Comparison of ENCODE assay signal across 8 cellular contexts in the genomic region with DNA sequence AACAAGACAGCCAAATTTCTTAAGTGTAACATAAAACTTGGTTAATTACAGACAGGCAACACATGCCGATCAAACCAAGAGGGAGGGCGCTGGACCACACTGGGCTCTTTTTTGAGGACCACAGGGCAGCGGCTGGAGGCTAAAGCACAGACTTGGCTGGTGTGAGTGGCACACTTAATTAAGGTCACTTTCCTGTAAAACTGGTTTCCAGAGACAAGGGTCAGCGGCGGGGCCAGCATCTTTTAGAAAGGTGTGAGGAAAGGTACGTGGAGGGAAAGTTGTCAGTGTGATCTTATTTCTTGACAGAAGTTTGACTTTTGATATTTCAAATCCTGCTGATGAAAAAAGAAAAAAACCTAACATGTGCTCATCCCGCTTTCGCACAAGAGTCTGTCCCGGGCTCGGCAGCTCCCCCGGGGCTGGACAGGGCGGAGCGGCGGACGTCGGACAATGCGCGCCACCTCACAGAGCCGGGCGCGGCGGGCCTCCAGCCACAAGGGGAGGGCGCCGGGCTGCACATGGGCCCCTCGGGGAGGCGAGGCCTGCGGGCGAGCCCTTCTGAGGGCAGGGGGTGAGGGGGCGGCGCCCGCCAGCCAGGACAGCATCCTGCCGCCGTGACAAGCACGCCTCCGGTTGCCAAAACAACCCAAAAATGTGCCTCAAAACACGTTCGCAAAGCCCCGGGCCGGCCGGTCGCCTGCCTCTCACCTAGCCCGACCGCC. TPM values are rescaled to one million over a fixed set of nuclear protein-coding genes. Genes with fewer than 3 reads are reported as not detected.
DNase-seq lines count a peak whose midpoint lies in the region; FAIRE-seq and TF ChIP-seq lines count a peak whose summit lies in the region.

No MANE protein-coding gene starts in this region.

- FAIRE-seq in bronchial epithelial cell (lab: Jason Lieb, UNC): no peak
- no peak for FAIRE-seq in keratinocyte (lab: Jason Lieb, UNC)

- H3K9ac ChIP-seq in GM23248: peak overlapping the region; percentile 85
- peak overlapping the region; percentile 99 for H3K9ac ChIP-seq in keratinocyte (ENCODE audit: control insufficient read depth, extremely low read depth, insufficient read depth, low read length)

- DNase-seq in GM12864 (ENCODE audit: low read depth): no peak
- peak; percentile 81 for DNase-seq in GM23248
- DNase-seq in Jurkat, Clone E6-1 (ENCODE audit: low read depth, low spot score): no peak
- DNase-seq in bronchial epithelial cell (ENCODE audit: low read depth): no peak
- DNase-seq in keratinocyte (ENCODE audit: low read depth, low spot score): no peak
- DNase-seq in spleen: no peak
- DNase-seq in NAMALWA (ENCODE audit: low spot score): no peak
- DNase-seq in NK-92 (lab: John Stamatoyannopoulos, UW; ENCODE audit: unreplicated experiment): no peak

- H3K36me3 ChIP-seq in GM23248 (ENCODE audit: low read depth) (no peaks in the 10 kb centered on the region), bronchial epithelial cell (ENCODE audit: control insufficient read depth, insufficient read depth, low read length) (no peaks in the 10 kb centered on the region), keratinocyte (ENCODE audit: control insufficient read depth in 2 of 2, extremely low read depth in 1 of 2, insufficient read depth in 2 of 2, low read length in 2 of 2) (no peaks in the 10 kb centered on the region), spleen (no peaks in the 10 kb centered on the region)

- no peaks in the 10 kb centered on the region for H4K20me1 ChIP-seq in GM23248 (ENCODE audit: insufficient read depth)
- H4K20me1 ChIP-seq in keratinocyte (ENCODE audit: control insufficient read depth, extremely low read depth, insufficient read depth, low read length): no peaks in the 10 kb centered on the region

- H3K79me2 ChIP-seq in GM23248 (ENCODE audit: insufficient read depth) (no peaks in the 10 kb centered on the region), keratinocyte (ENCODE audit: control insufficient read depth, insufficient read depth, low read length) (peaks cover 28% of the 10 kb centered on the region)

- intact Hi-C loops in spleen (cut with DNase I; ENCODE audit: low total_unique reads): no loop called here

- H3K4me3 ChIP-seq in GM12864 (ENCODE audit: low read depth, low read length) (peak overlapping the region; percentile 88), GM23248 (peak overlapping the region; percentile 78), bronchial epithelial cell (ENCODE audit: low read depth, low read length) (peak overlapping the region; percentile 84), keratinocyte (ENCODE audit: control insufficient read depth in 2 of 3, extremely low read depth in 1 of 3, insufficient read depth in 2 of 3, low read depth in 1 of 3, low read length in 3 of 3) (peak overlapping the region; percentile 55 to 98 (median 93)), spleen (peak overlapping the region; percentile 39 to 77 (median 56))
- peak overlapping the region; percentile 82 for H3K4me3 ChIP-seq in Jurkat, Clone E6-1 (ENCODE audit: low read length)

- H2AFZ ChIP-seq in GM23248 (peak overlapping the region; percentile 86), keratinocyte (ENCODE audit: control insufficient read depth, low read length) (peak overlapping the region; percentile 83)

- no peaks in the 10 kb centered on the region for H3K9me2 ChIP-seq in GM23248 (ENCODE audit: insufficient read depth)

- H3K9me3 ChIP-seq in GM23248 (ENCODE audit: low read depth) (no peaks in the 10 kb centered on the region), keratinocyte (ENCODE audit: control insufficient read depth, low read depth, low read length) (no peaks in the 10 kb centered on the region), spleen (no peaks in the 10 kb centered on the region)

- TF ChIP-seq POLR2A in spleen (IDR thresholded peaks at IDR 0.05): no peak

- dilution Hi-C loops in keratinocyte (cut with MboI; ENCODE audit: extremely low pct_ligation_motif_present, low sequenced_read_pairs): no loop called here

- in situ Hi-C loops in GM23248 (cut with MboI): no loop called here

- WGBS in GM23248 (ENCODE audit: low coverage in 1 of 2, low lambda C conversion rate in 2 of 2, missing lambda C conversion rate in 2 of 2), 2 experiments: 10 to 14% methylated on average over 29 to 38 of the region's 43 CpGs
- 13 to 35% (median 17%) methylated on average over 27 to 43 of the region's 43 CpGs for WGBS in spleen, 5 donors

- 0 out of 2 replicates have a peak overlapping the region, but pooled peaks have one; percentile 18 for H3K27ac ChIP-seq in GM23248
- H3K27ac ChIP-seq in keratinocyte (ENCODE audit: control insufficient read depth, insufficient read depth, low read length): peak overlapping the region; percentile 99
- peak overlapping the region in 7 of 8 donors; percentile 60 to 79 (median 72) for H3K27ac ChIP-seq in spleen

- no peaks in the 10 kb centered on the region for H3K9me1 ChIP-seq in keratinocyte (ENCODE audit: control insufficient read depth, extremely low read depth, insufficient read depth, low read length)

- TF ChIP-seq CTCF in GM12864 (IDR thresholded peaks at IDR 0.05; ENCODE audit: low read depth, low read length, missing control alignments) (no peak), bronchial epithelial cell (IDR thresholded peaks at IDR 0.05; ENCODE audit: insufficient read depth, low read length, severe bottlenecking) (no peak), keratinocyte (optimal IDR thresholded peaks at IDR 0.05 in 1 of 3, IDR thresholded peaks at IDR 0.05 in 1 of 3, conservative IDR thresholded peaks at IDR 0.05 in 1 of 3; ENCODE audit: extremely low read depth in 1 of 3, insufficient read depth in 2 of 3, low read length in 3 of 3) (no peak), spleen (IDR thresholded peaks at IDR 0.05 in 8 of 11, conservative IDR thresholded peaks at IDR 0.05 in 3 of 11) (peak in 1 of 11 experiments; percentile 1)

- H3K4me1 ChIP-seq in GM23248 (ENCODE audit: insufficient read depth) (no peaks in the 10 kb centered on the region), keratinocyte (ENCODE audit: control insufficient read depth, extremely low read depth, insufficient read depth, low read length) (no peaks in the 10 kb centered on the region), spleen (peaks cover 4 to 31% (median 23%) of the 10 kb centered on the region in 6 donors)

- peak overlapping the region; percentile 95 for H3K4me2 ChIP-seq in GM23248 (ENCODE audit: unreplicated experiment)
- H3K4me2 ChIP-seq in keratinocyte (ENCODE audit: control insufficient read depth, extremely low read depth, insufficient read depth, low read depth, low read length): peak overlapping the region; percentile 95

- no peaks in the 10 kb centered on the region for H3K27me3 ChIP-seq in GM23248 (replicated peaks; ENCODE audit: insufficient read depth)
- no peaks in the 10 kb centered on the region for H3K27me3 ChIP-seq in bronchial epithelial cell (ENCODE audit: control insufficient read depth, insufficient read depth, low read length)
- H3K27me3 ChIP-seq in keratinocyte (ENCODE audit: control insufficient read depth, extremely low read depth, insufficient read depth, low read length): no peaks in the 10 kb centered on the region
- peaks cover 0 to 71% (median 15%) of the 10 kb centered on the region in 7 donors for H3K27me3 ChIP-seq in spleen (replicated peaks in 1 of 7)

- H3F3A ChIP-seq in GM23248 (ENCODE audit: insufficient read depth): peaks cover 10% of the 10 kb centered on the region; the same call in 1 of the 2 replicates

RNA-seq across cellular contexts. Expression of a gene that starts 0.7 kb away (rescaled TPM):
- total RNA-seq in GM23248 (2014; rRNA removed; shearing (Covaris generic)): 1.3 and 1.4 TPM in 2 replicates
- 2.1 and 2.2 TPM in 2 replicates for polyA plus RNA-seq in GM23248 (2016; fragmentation: Nextera tagmentation; extraction: Ambion mirVana)
- 27.9 TPM for polyA plus RNA-seq in Jurkat, Clone E6-1 (2012; ENCODE audit: insufficient read depth, insufficient read length)
- 12.4 and 20.1 TPM in 2 replicates for total RNA-seq in bronchial epithelial cell
- polyA plus RNA-seq in keratinocyte: 14.3 to 25.4 TPM (median 18.2 TPM) in 3 replicates
- 39.0 TPM for polyA plus RNA-seq in keratinocyte (2011; ENCODE audit: low read depth)
- 10.9 and 21.8 TPM in 2 replicates for polyA plus RNA-seq in keratinocyte (2011; cell fraction: cytosol; rRNA removed)
- 23.4 and 28.9 TPM in 2 replicates for polyA plus RNA-seq in keratinocyte (2011; cell fraction: nucleus; rRNA removed)
- 23.1 and 31.4 TPM in 2 replicates for polyA plus RNA-seq in keratinocyte (2012; ENCODE audit: low replicate concordance)
- polyA minus RNA-seq in keratinocyte: 10.3 to 36.0 TPM (median 33.6 TPM) in 3 replicates
- 18.2 TPM for polyA minus RNA-seq in keratinocyte (2011; cell fraction: cytosol; rRNA and poly(A)+ RNA removed)
- 32.9 and 52.7 TPM in 2 replicates for polyA minus RNA-seq in keratinocyte (2011; cell fraction: nucleus; rRNA and poly(A)+ RNA removed)
- total RNA-seq in spleen: 1 to 10 TPM in 6 of 7 donors, under 1 TPM in 1; 0.83 to 4.1 (median 3.5) TPM
- polyA plus RNA-seq in spleen: under 1 TPM; 0.13 to 0.51 (median 0.24) TPM

RNA-seq across cellular contexts. Expression of a gene that starts 51.3 kb away (rescaled TPM):
- total RNA-seq in GM23248 (2014; rRNA removed; shearing (Covaris generic)): not detected in 2 replicates
- polyA plus RNA-seq in GM23248 (2016; fragmentation: Nextera tagmentation; extraction: Ambion mirVana) (not detected in 2 replicates), keratinocyte (0.06 TPM in 1 of 3 replicates, not detected in the others), spleen (under 1 TPM in 1 of 3 donors, not detected in 2; 0.07 TPM)
- not detected for polyA plus RNA-seq in Jurkat, Clone E6-1 (2012; ENCODE audit: insufficient read depth, insufficient read length)
- total RNA-seq in bronchial epithelial cell (not detected in 2 replicates), spleen (not detected)
- polyA plus RNA-seq in keratinocyte (2011; ENCODE audit: low read depth): not detected
- not detected in 2 replicates for polyA plus RNA-seq in keratinocyte (2011; cell fraction: cytosol; rRNA removed)
- polyA plus RNA-seq in keratinocyte (2011; cell fraction: nucleus; rRNA removed): not detected in 2 replicates
- polyA plus RNA-seq in keratinocyte (2012; ENCODE audit: low replicate concordance): not detected in 2 replicates
- polyA minus RNA-seq in keratinocyte: not detected in 3 replicates
- polyA minus RNA-seq in keratinocyte (2011; cell fraction: cytosol; rRNA and poly(A)+ RNA removed): not detected
- polyA minus RNA-seq in keratinocyte (2011; cell fraction: nucleus; rRNA and poly(A)+ RNA removed): not detected in 2 replicates

Comparison
In these comparisons a context has a peak if more than half of its experiments do, and no peak if none do; other contexts are left out.
1. H3K27ac ChIP-seq: peak in every context shown above with its lines; median percentile 99 in keratinocyte; 72 in spleen; 18 in GM23248.